Comparison of ENCODE assay signal across 1 cellular context in the genomic region with DNA sequence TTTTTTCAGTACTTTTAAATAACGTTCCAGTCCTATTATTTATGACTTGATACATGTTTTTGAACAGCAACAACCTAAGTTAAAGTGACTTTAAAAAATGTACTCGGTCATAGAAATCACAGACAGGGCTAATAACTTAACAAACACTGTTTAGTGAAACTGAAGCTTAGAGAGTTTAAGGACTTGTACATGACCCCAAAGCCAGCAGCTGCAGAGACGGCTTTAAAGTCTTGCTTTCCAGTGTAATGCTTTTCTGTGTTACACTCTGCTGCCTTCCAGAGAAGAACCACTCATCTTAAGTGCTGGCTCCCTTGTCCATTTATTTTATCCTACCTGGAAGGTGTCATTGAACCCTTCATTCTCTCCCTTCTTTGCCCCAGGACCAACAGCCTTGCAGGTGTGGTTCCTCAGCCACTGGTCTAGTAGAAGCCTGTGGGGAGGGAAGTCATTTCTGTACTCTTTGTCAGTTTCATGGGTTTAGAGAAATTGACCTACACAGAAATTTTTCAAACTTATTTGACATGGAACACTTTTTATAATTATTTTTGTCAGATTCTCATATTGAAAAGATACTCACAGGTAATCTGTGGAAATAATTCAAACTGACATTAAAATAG.
TF ChIP-seq lines count a peak whose summit lies in the region.

No MANE protein-coding gene starts in this region.

TF ChIP-seq in GM23338, 12 proteins besides CTCF, POLR2A, EP300 and RAD21 (continued from another document):
- TF ChIP-seq ETS1 (IDR thresholded peaks at IDR 0.05) (no peak), NANOG (IDR thresholded peaks at IDR 0.05; ENCODE audit: borderline replicate concordance) (no peak), POLR2AphosphoS5 (IDR thresholded peaks at IDR 0.05; ENCODE audit: low read depth) (no peak), JUNB (IDR thresholded peaks at IDR 0.05; ENCODE audit: unreplicated experiment) (no peak), STAT1 (IDR thresholded peaks at IDR 0.05; ENCODE audit: unreplicated experiment) (no peak), EZH2 (IDR thresholded peaks at IDR 0.05; ENCODE audit: low read depth, unreplicated experiment) (no peak), ZNF462 (CRISPR knock-in tag; IDR thresholded peaks at IDR 0.05) (no peak), ZNF331 (CRISPR knock-in tag; IDR thresholded peaks at IDR 0.05; ENCODE audit: low read depth) (no peak), ZNF114 (CRISPR knock-in tag; IDR thresholded peaks at IDR 0.05) (no peak), EZH2phosphoT487 (IDR thresholded peaks at IDR 0.05; ENCODE audit: unreplicated experiment) (no peak)
- TF ChIP-seq, protein P1, sequence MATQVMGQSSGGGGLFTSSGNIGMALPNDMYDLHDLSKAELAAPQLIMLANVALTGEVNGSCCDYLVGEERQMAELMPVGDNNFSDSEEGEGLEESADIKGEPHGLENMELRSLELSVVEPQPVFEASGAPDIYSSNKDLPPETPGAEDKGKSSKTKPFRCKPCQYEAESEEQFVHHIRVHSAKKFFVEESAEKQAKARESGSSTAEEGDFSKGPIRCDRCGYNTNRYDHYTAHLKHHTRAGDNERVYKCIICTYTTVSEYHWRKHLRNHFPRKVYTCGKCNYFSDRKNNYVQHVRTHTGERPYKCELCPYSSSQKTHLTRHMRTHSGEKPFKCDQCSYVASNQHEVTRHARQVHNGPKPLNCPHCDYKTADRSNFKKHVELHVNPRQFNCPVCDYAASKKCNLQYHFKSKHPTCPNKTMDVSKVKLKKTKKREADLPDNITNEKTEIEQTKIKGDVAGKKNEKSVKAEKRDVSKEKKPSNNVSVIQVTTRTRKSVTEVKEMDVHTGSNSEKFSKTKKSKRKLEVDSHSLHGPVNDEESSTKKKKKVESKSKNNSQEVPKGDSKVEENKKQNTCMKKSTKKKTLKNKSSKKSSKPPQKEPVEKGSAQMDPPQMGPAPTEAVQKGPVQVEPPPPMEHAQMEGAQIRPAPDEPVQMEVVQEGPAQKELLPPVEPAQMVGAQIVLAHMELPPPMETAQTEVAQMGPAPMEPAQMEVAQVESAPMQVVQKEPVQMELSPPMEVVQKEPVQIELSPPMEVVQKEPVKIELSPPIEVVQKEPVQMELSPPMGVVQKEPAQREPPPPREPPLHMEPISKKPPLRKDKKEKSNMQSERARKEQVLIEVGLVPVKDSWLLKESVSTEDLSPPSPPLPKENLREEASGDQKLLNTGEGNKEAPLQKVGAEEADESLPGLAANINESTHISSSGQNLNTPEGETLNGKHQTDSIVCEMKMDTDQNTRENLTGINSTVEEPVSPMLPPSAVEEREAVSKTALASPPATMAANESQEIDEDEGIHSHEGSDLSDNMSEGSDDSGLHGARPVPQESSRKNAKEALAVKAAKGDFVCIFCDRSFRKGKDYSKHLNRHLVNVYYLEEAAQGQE (IDR thresholded peaks at IDR 0.05; ENCODE audit: unreplicated experiment), result no peak
